25 cellular contexts compared by ENCODE assay signal in genomic region chr17:71905632-71906031, GRCh38.
DNase-seq lines count a peak whose midpoint lies in the region; ATAC-seq and TF ChIP-seq lines count a peak whose summit lies in the region.
"Had no signal": no experiment of that assay in that cellular context is flagged by ENCODE, and none has a peak within 500 bp of the region (broad histone marks: within the 10 kb centered on the region; RNA-seq: fewer than 3 reads in every experiment).

No MANE protein-coding gene starts in this region.

- CTCF ChIA-PET in WTC11 (lab: Charles Lee): no interaction called here

- no peaks in the 10 kb centered on the region for H3K4me1 Mint-ChIP-seq in WTC11
- H3K4me1 Mint-ChIP-seq: B cell had no signal

- no peaks in the 10 kb centered on the region for H3K27me3 Mint-ChIP-seq in WTC11 (ENCODE audit: low read depth)
- H3K27me3 Mint-ChIP-seq: B cell had no signal

- DNase-seq in NCI-H748 (lab: John Stamatoyannopoulos, UW; ENCODE audit: unreplicated experiment): peak; percentile 29
- no peak for DNase-seq in NCI-H748 treated with DMSO at 0.1 percent for 48 hours (lab: John Stamatoyannopoulos, UW)
- DNase-seq in activated naive CD4-positive, alpha-beta T cell treated with anti-CD3 and anti-CD28 coated beads, Interleukin-2, amount 50 U/mL, for 72 hours (ENCODE audit: low spot score in 2 of 2): no peak
- DNase-seq in activated naive CD4-positive, alpha-beta T cell treated with anti-CD3 and anti-CD28 coated beads, Interleukin-2, amount 50 U/mL, for 16 hours: no peak
- no peak for DNase-seq in WTC11 (ENCODE audit: low spot score)
- no peak for DNase-seq in activated CD4-positive, alpha-beta T cell treated with anti-CD3 and anti-CD28 coated beads for 1 hour
- DNase-seq in epidermal melanocyte (ENCODE audit: insufficient read length, low spot score): no peak
- DNase-seq: Caco-2; CD8-positive, alpha-beta T cell; GM23248; H7; HFFc6; NCI-H1092; NCI-H1417 treated with DMSO at 0.1 percent for 48 hours; NCI-H1694 treated with DMSO at 0.1 percent for 48 hours; NCI-H2081 treated with DMSO at 0.1 percent for 48 hours; NCI-H446 treated with DMSO at 0.1 percent for 48 hours; NCI-H526; NK-92 treated with Interleukin-12 subunit alpha and Interleukin-12 subunit beta, amount 100 ng/mL, for 24 hours; SHP77; SW 1271 had no signal

- ATAC-seq in activated naive CD4-positive, alpha-beta T cell treated with anti-CD3 and anti-CD28 coated beads, Interleukin-2, amount 50 U/mL, for 72 hours: peak; percentile 21 to 31
- no peak for ATAC-seq in WTC11
- ATAC-seq: CD8-positive, alpha-beta T cell; HepG2; Panc1 had no signal

- no peak overlapping the region for H3K27ac Mint-ChIP-seq in activated naive CD4-positive, alpha-beta T cell treated with anti-CD3 and anti-CD28 coated beads, Interleukin-2, amount 50 U/mL, for 72 hours
- H3K27ac Mint-ChIP-seq in WTC11: no peak overlapping the region
- H3K27ac Mint-ChIP-seq: B cell; CD8-positive, alpha-beta T cell; HFFc6; T-helper 1 cell treated with Interleukin-12 subunit alpha and Interleukin-12 subunit beta and Interleukin-4 antibody, amounts not matched to agents 30 μg/mL and 1 μg/mL, for 36 hours had no signal

- no peak overlapping the region for H3K4me3 Mint-ChIP-seq in WTC11
- H3K4me3 Mint-ChIP-seq: B cell; CD8-positive, alpha-beta T cell; HFFc6; T-helper 1 cell treated with Interleukin-12 subunit alpha and Interleukin-12 subunit beta and Interleukin-4 antibody, amounts not matched to agents 30 μg/mL and 1 μg/mL, for 36 hours had no signal

- H3K36me3 Mint-ChIP-seq in activated naive CD4-positive, alpha-beta T cell treated with anti-CD3 and anti-CD28 coated beads, Interleukin-2, amount 50 U/mL, for 72 hours: no peaks in the 10 kb centered on the region
- H3K36me3 Mint-ChIP-seq in WTC11: no peaks in the 10 kb centered on the region
- H3K36me3 Mint-ChIP-seq: CD8-positive, alpha-beta T cell had no signal

- POLR2A ChIA-PET in WTC11 (lab: Charles Lee): no interaction called here

- no peak for TF ChIP-seq CTCF in WTC11 (IDR thresholded peaks at IDR 0.05)

- H3K9me3 Mint-ChIP-seq in activated naive CD4-positive, alpha-beta T cell treated with anti-CD3 and anti-CD28 coated beads, Interleukin-2, amount 50 U/mL, for 72 hours: peaks cover 8 to 12% of the 10 kb centered on the region in 2 donors
- H3K9me3 Mint-ChIP-seq in WTC11: peaks cover 11% of the 10 kb centered on the region
- H3K9me3 Mint-ChIP-seq: HFFc6 had no signal

TF ChIP-seq in WTC11, 78 proteins besides CTCF, POLR2A, EP300 and RAD21:
- TF ChIP-seq AR (CRISPR knock-in tag; IDR thresholded peaks at IDR 0.05) (no peak), ZNF281 (CRISPR knock-in tag; IDR thresholded peaks at IDR 0.05) (no peak), HMGA2 (CRISPR knock-in tag; IDR thresholded peaks at IDR 0.05) (peak; percentile 95; the same call in 1 of the 2 replicates), PREB (CRISPR knock-in tag; IDR thresholded peaks at IDR 0.05; ENCODE audit: borderline replicate concordance) (no peak)
TF ChIP-seq in WTC11: peak in this region for 1.
